In the genomic region with DNA sequence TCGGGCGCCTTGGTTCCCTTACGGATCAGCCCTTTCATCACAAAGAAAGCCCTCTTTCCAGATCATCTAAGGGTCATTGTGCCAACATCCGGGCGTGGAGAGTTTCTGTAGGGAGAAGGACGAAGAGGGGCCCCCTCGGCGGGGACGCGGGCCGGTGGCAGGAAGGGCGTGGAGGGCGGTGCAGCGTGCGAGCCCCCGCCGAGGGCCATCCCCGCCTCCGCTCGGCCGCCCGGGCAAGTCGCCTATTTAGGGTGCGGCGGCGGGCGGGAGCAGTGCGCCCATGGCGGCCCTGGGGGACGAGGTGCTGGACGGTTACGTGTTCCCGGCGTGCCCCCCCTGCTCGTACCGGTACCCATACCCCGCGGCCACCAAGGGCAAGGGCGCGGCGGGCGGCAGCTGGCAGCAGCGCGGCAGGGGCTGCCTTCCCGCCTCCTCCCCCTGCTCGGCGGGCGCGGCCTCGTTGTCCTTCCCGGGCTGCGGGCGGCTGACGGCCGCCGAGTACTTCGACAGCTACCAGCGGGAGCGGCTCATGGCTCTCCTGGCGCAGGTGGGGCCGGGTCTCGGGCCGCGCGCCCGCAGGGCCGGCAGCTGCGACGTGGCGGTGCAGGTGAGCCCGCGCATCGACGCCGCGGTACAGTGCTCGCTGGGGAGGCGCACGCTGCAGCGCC, we compare ENCODE assay signal across 8 cellular contexts. TPM values are rescaled to one million over a fixed set of nuclear protein-coding genes. Genes with fewer than 3 reads are reported as not detected.
DNase-seq lines count a peak whose midpoint lies in the region; ATAC-seq, FAIRE-seq and TF ChIP-seq lines count a peak whose summit lies in the region.

A gene with protein sequence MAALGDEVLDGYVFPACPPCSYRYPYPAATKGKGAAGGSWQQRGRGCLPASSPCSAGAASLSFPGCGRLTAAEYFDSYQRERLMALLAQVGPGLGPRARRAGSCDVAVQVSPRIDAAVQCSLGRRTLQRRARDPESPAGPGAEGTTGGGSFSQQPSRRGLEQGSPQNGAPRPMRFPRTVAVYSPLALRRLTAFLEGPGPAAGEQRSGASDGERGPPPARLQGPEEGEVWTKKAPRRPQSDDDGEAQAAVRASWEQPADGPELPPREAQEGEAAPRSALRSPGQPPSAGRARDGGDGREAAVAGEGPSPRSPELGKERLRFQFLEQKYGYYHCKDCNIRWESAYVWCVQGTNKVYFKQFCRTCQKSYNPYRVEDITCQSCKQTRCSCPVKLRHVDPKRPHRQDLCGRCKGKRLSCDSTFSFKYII (plus strand): TSS at position 241 of the 668 bp plus-strand sequence. CDS start 40 bp downstream, at position 281.

- no peak within 1 kb of the TSS for H4K91ac ChIP-seq in trophoblast cell (ENCODE audit: low read depth, low read length)

- no peak within 1 kb of the TSS for H2BK120ac ChIP-seq in trophoblast cell (ENCODE audit: insufficient read depth, low read length, poor library complexity)

- H2BK12ac ChIP-seq in trophoblast cell (ENCODE audit: low read length) = no peak within 1 kb of the TSS

- H3K27ac ChIP-seq in RWPE2 (ENCODE audit: poor library complexity, severe bottlenecking) = no peak within 1 kb of the TSS
- H3K27ac ChIP-seq in trophoblast cell (ENCODE audit: low read depth, low read length) = no peak within 1 kb of the TSS

- peak within 1 kb of the TSS; percentile 14 for H3K4me2 ChIP-seq in trophoblast cell (ENCODE audit: low read length)

- no peak for TF ChIP-seq CTCF in RWPE2 (IDR thresholded peaks at IDR 0.05; ENCODE audit: poor library complexity, severe bottlenecking)

- no peak within 1 kb of the TSS for H3K9ac ChIP-seq in trophoblast cell (ENCODE audit: low read length)

- no CpG with 5 or more reads among the region's 80 CpGs for WGBS in trophoblast cell (ENCODE audit: extremely low coverage, insufficient coverage, insufficient read length)

- no peak within 1 kb of the TSS for H3K4ac ChIP-seq in trophoblast cell (ENCODE audit: low read depth, low read length)

- peak; percentile 58 for ATAC-seq in RWPE2 (ENCODE audit: low read depth)
- peak; percentile 48 for ATAC-seq in esophagus mucosa

- no peaks in the 10 kb centered on the region for H3K4me1 ChIP-seq in RWPE2 (ENCODE audit: insufficient read depth, poor library complexity, severe bottlenecking)
- peaks cover 11 to 14% of the 10 kb centered on the region in 2 experiments for H3K4me1 ChIP-seq in trophoblast cell (ENCODE audit: control insufficient read depth in 1 of 2, insufficient read depth in 2 of 2, low read length in 2 of 2)

- H4K12ac ChIP-seq in trophoblast cell (ENCODE audit: low read depth, low read length) = peak within 1 kb of the TSS; percentile 55

- peak within 1 kb of the TSS; percentile 34 for H4K8ac ChIP-seq in trophoblast cell (ENCODE audit: low read depth, low read length)

- peak within 1 kb of the TSS; percentile 95 for H2AFZ ChIP-seq in trophoblast cell (ENCODE audit: insufficient read depth, low read length, poor library complexity)

- no peak within 1 kb of the TSS for H3K23ac ChIP-seq in trophoblast cell (ENCODE audit: low read length)

- peak within 1 kb of the TSS; percentile 44 for H3K18ac ChIP-seq in trophoblast cell (ENCODE audit: low read length)

- FAIRE-seq in urothelium cell line (lab: Jason Lieb, UNC) = no peak

- H3K79me2 ChIP-seq in trophoblast cell (ENCODE audit: control insufficient read depth, insufficient read depth, low read length, poor library complexity) = no peaks in the 10 kb centered on the region

- peak within 1 kb of the TSS; percentile 16 for H3K14ac ChIP-seq in trophoblast cell (ENCODE audit: low read length)

- no peak within 1 kb of the TSS for H2BK5ac ChIP-seq in trophoblast cell (ENCODE audit: low read depth, low read length, poor library complexity)

- H3K4me3 ChIP-seq in RWPE2 (ENCODE audit: severe bottlenecking) = peak within 1 kb of the TSS; percentile 33
- H3K4me3 ChIP-seq in trophoblast cell (ENCODE audit: low read depth, low read length) = peak within 1 kb of the TSS; percentile 51

- peaks cover 48% of the 10 kb centered on the region for H3K27me3 ChIP-seq in RWPE2 (ENCODE audit: insufficient read depth, poor library complexity, severe bottlenecking)
- peaks cover 34% of the 10 kb centered on the region for H3K27me3 ChIP-seq in trophoblast cell (ENCODE audit: insufficient read depth, low read length)

- H2AK5ac ChIP-seq in trophoblast cell (ENCODE audit: low read length) = no peak within 1 kb of the TSS

- no peaks in the 10 kb centered on the region for H3K79me1 ChIP-seq in trophoblast cell (ENCODE audit: low read length)

- peak; percentile 38 for DNase-seq in ELF-1 (ENCODE audit: low read depth, low spot score)
- DNase-seq in RWPE2 (ENCODE audit: low spot score) = no peak
- peak; percentile 8 to 19 for DNase-seq in trophoblast cell
- DNase-seq in superior temporal gyrus (ENCODE audit: extremely low spot score) = no peak
- no peak for DNase-seq in NCI-H128 (lab: John Stamatoyannopoulos, UW; ENCODE audit: unreplicated experiment)
- no peak for DNase-seq in urothelium cell line (ENCODE audit: low spot score)
- no peak for DNase-seq in HK-2 (ENCODE audit: unreplicated experiment)

- H3K36me3 ChIP-seq in RWPE2 (ENCODE audit: low read depth) (no peaks in the 10 kb centered on the region), trophoblast cell (ENCODE audit: control insufficient read depth in 1 of 2, insufficient read depth in 2 of 2, low read length in 2 of 2) (no peaks in the 10 kb centered on the region)

- no peaks in the 10 kb centered on the region for H3K9me3 ChIP-seq in RWPE2 (ENCODE audit: severe bottlenecking)
- H3K9me3 ChIP-seq in trophoblast cell (ENCODE audit: insufficient read depth, low read depth, low read length) = peaks cover 11% of the 10 kb centered on the region

RNA-seq across cellular contexts. Expression of the gene that starts here (rescaled TPM):
- not detected for total RNA-seq in esophagus mucosa
- polyA plus RNA-seq in trophoblast cell (2013) = not detected in 2 replicates

Comparison
In these comparisons a context has a peak if more than half of its experiments do, and no peak if none do; other contexts are left out.
1. Peak in ATAC-seq in esophagus mucosa; RNA of the gene not detected or under 1 TPM.
2. DNase-seq: peak in ELF-1 (single experiment) and trophoblast cell (2 of 2); none in RWPE2 (single experiment), superior temporal gyrus (single experiment), NCI-H128 (single experiment), urothelium cell line (single experiment) and HK-2 (single experiment).